Comparison of ENCODE assay signal across 10 cellular contexts in genomic region chr12:46369474-46370379, GRCh38. TPM values are rescaled to one million over a fixed set of nuclear protein-coding genes. Genes with fewer than 3 reads are reported as not detected.
DNase-seq lines count a peak whose midpoint lies in the region; ATAC-seq, FAIRE-seq and TF ChIP-seq lines count a peak whose summit lies in the region.
"Had no signal": no experiment of that assay in that cellular context is flagged by ENCODE, and none has a peak within 500 bp of the region (broad histone marks: within the 10 kb centered on the region; RNA-seq: fewer than 3 reads in every experiment).

No MANE protein-coding gene starts in this region.

- H3K36me3 ChIP-seq in CD8-positive, alpha-beta memory T cell (ENCODE audit: insufficient read depth, low read length), result peaks cover 45% of the 10 kb centered on the region
- H3K36me3 ChIP-seq in PC-3 (ENCODE audit: low read depth, low read length) (peaks cover 63% of the 10 kb centered on the region), pancreas (peaks cover 0 to 49% (median 27%) of the 10 kb centered on the region in 3 donors)

- peaks cover 71% of the 10 kb centered on the region for H4K20me1 ChIP-seq in PC-3 (ENCODE audit: low read length)

- TF ChIP-seq CTCF in PC-3 (conservative IDR thresholded peaks at IDR 0.05; ENCODE audit: low read depth, low read length) (no peak), pancreas (IDR thresholded peaks at IDR 0.05) (no peak), GM10266 (IDR thresholded peaks at IDR 0.05; ENCODE audit: control insufficient read depth, insufficient read depth, low read depth, missing control alignments) (no peak)

- CTCF ChIA-PET in CD8-positive, alpha-beta memory T cell (lab: Charles Lee), result interaction anchor here (1.0 to 1.2 kb wide), 3 partner anchors 8 to 152 kb away, joined by 3 read pairs; no protein-coding TSS in a partner anchor
- CTCF ChIA-PET in PC-3 (lab: Charles Lee), result no interaction called here

- intact Hi-C loops in PC-3 (cut with micrococcal nuclease) (loop anchor here (5.0 kb wide), 1 partner anchor 102 kb away; the partner anchor contains the start of gene SLC38A1), pancreas (cut with DNase I) (no loop called here)

- no peak overlapping the region for H2AFZ ChIP-seq in PC-3 (ENCODE audit: low read length)

- H3K27ac ChIP-seq in CD8-positive, alpha-beta memory T cell (ENCODE audit: low read depth, low read length), result no peak overlapping the region
- H3K27ac ChIP-seq in PC-3 (ENCODE audit: low read length), result peak overlapping the region; percentile 80
- peak overlapping the region; percentile 98 for H3K27ac ChIP-seq in epithelial cell of prostate
- peak overlapping the region; percentile 17 to 99 (median 66) for H3K27ac ChIP-seq in pancreas

- no peaks in the 10 kb centered on the region for H3K9me2 ChIP-seq in PC-3 (replicated peaks; ENCODE audit: low read length)

- BruUV-seq in PC-3 (replicated peaks; lab: Mats Ljungman, UMichigan), result no TSS peak

- peak overlapping the region; percentile 92 for H3K4me2 ChIP-seq in PC-3 (ENCODE audit: low read length)

- H3K9ac ChIP-seq in PC-3 (ENCODE audit: low read length), result peak overlapping the region; percentile 93

- H3K79me2 ChIP-seq in PC-3 (ENCODE audit: low read length), result peaks cover 88% of the 10 kb centered on the region

- H3K36me3 Mint-ChIP-seq in CD8-positive, alpha-beta memory T cell, result peaks cover 13 to 76% (median 19%) of the 10 kb centered on the region in 3 donors

- peaks cover 69% of the 10 kb centered on the region for H3K4me1 ChIP-seq in CD8-positive, alpha-beta memory T cell (ENCODE audit: insufficient read depth, low read length)
- H3K4me1 ChIP-seq in PC-3 (ENCODE audit: insufficient read depth, low read length), result peaks cover 69% of the 10 kb centered on the region
- peaks cover 27 to 55% (median 48%) of the 10 kb centered on the region in 3 donors for H3K4me1 ChIP-seq in pancreas

- FAIRE-seq in pancreas (lab: Jason Lieb, UNC), result no peak

- POLR2A ChIA-PET in CD8-positive, alpha-beta memory T cell (lab: Charles Lee), result interaction anchor here (0.7 to 2.5 kb wide), 6 partner anchors 13 to 652 kb away, joined by 3 to 20 read pairs (median 4); partner anchors contain the start of gene SLC38A1
- POLR2A ChIA-PET in PC-3 (lab: Charles Lee; ENCODE audit: unreplicated experiment), result interaction anchor here (0.6 kb wide), 1 partner anchor 178 kb away, joined by 3 read pairs; no protein-coding TSS in a partner anchor

- ATAC-seq in PC-3 (no peak), pancreas (no peak)

- peak overlapping the region; percentile 82 to 100 (median 98) for H3K27ac Mint-ChIP-seq in CD8-positive, alpha-beta memory T cell

- peaks cover 70 to 79% (median 76%) of the 10 kb centered on the region in 3 donors for H3K4me1 Mint-ChIP-seq in CD8-positive, alpha-beta memory T cell

- H3K27me3 Mint-ChIP-seq in CD8-positive, alpha-beta memory T cell, result peaks cover 0 to 16% of the 10 kb centered on the region in 2 donors

- 14 to 15% methylated on average over 7 of the region's 7 CpGs for WGBS in pancreas, 2 donors

- H3K27me3 ChIP-seq in CD8-positive, alpha-beta memory T cell (ENCODE audit: insufficient read depth, low read length, poor library complexity, severe bottlenecking), result no peaks in the 10 kb centered on the region
- no peaks in the 10 kb centered on the region for H3K27me3 ChIP-seq in PC-3 (ENCODE audit: low read length)
- H3K27me3 ChIP-seq in pancreas, result no peaks in the 10 kb centered on the region

- H3K9me3 Mint-ChIP-seq in CD8-positive, alpha-beta memory T cell, result peaks cover 0 to 2% (median 0%) of the 10 kb centered on the region in 5 donors

- no peaks in the 10 kb centered on the region for H3K9me3 ChIP-seq in CD8-positive, alpha-beta memory T cell (ENCODE audit: low read length)
- H3K9me3 ChIP-seq in PC-3 (ENCODE audit: low read length) (no peaks in the 10 kb centered on the region), pancreas (no peaks in the 10 kb centered on the region)

- H3K4me3 ChIP-seq in CD8-positive, alpha-beta memory T cell (ENCODE audit: low read length), result peak overlapping the region; percentile 90
- H3K4me3 ChIP-seq in PC-3 (ENCODE audit: low read length) (peak overlapping the region; percentile 83), pancreas (peak overlapping the region; percentile 79 to 94 (median 85))

- DNase-seq in CD8-positive, alpha-beta memory T cell, result no peak
- DNase-seq in PC-3, result no peak
- no peak for DNase-seq in epithelial cell of prostate (ENCODE audit: low read depth, low spot score)
- DNase-seq in pancreas, result no peak
- no peak for DNase-seq in HUDEP-2 (lab: John Stamatoyannopoulos, UW; ENCODE audit: unreplicated experiment in 76 of 76)
- no peak for DNase-seq in GDM1 (lab: John Stamatoyannopoulos, UW)
- no peak for DNase-seq in GM10266 (ENCODE audit: extremely low spot score)
- DNase-seq in HuH-7.5 (ENCODE audit: low spot score), result no peak
- DNase-seq: NCI-H446, substantia nigra had no signal

- peak overlapping the region; percentile 97 to 100 (median 99) for H3K4me3 Mint-ChIP-seq in CD8-positive, alpha-beta memory T cell

- H3F3A ChIP-seq in PC-3 (ENCODE audit: low read length, unreplicated experiment), result peaks cover 43% of the 10 kb centered on the region

RNA-seq across cellular contexts. Expression of gene SLC38A2, which starts 2.8 kb away (rescaled TPM):
- 100 to 1,000 TPM; 198 to 202 TPM for total RNA-seq in CD8-positive, alpha-beta memory T cell
- 58.4 TPM for polyA plus RNA-seq in CD8-positive, alpha-beta memory T cell
- total RNA-seq in PC-3 (2014; rRNA removed), result 214 and 232 TPM in 2 replicates
- 100 to 1,000 TPM in 1 of 6 donors, 10 to 100 TPM in 5; 32.4 to 155 (median 81.5) TPM for total RNA-seq in pancreas
- 10 to 100 TPM; 24.2 to 49.3 TPM for polyA plus RNA-seq in pancreas
